14 cellular contexts compared by ENCODE assay signal in the genomic region with DNA sequence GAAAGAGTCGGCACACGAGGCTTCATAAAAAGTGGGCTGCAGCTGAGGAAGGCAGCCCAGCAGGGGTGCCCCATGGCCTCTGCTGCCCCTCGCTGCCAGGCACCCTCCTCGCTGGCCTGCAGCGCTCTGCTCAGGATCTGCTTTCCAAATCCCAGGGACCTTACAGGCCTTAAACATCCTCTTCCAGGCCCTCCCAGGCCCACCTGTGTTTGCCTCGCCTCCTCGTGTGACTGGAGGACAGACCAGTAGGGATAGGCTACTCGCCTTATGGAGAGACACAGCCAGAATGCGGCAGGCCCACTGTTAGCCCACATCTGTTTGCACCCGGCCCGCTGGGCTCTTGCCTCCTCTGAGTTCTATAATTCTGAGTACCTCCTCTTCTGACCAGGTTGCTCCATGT.
DNase-seq lines count a peak whose midpoint lies in the region; ATAC-seq, FAIRE-seq and TF ChIP-seq lines count a peak whose summit lies in the region.
"Had no signal": no experiment of that assay in that cellular context is flagged by ENCODE, and none has a peak within 500 bp of the region (broad histone marks: within the 10 kb centered on the region; RNA-seq: fewer than 3 reads in every experiment).

No MANE protein-coding gene starts in this region.

- FAIRE-seq in A549 (lab: Jason Lieb, UNC) (no peak), GM12892 (lab: Jason Lieb, UNC) (no peak)

- H3K27ac Mint-ChIP-seq in natural killer cell = no peak overlapping the region

- H3K4me3 ChIP-seq in A549 (no peak overlapping the region), AG04450 (ENCODE audit: low read depth, low read length) (no peak overlapping the region), RWPE2 (ENCODE audit: severe bottlenecking) (no peak overlapping the region)
- H3K4me3 ChIP-seq: BLaER1 treated with 17β-estradiol and CSF1 and Interleukin-3, amounts not matched to agents 10 nM and 100 nM; MG63 had no signal

- no peak for TF ChIP-seq EP300 in A549 (IDR thresholded peaks at IDR 0.05)

- H3K27ac ChIP-seq in A549 (peak overlapping the region; percentile 83 to 90), AG04450 (ENCODE audit: low read depth, low read length) (peak overlapping the region; percentile 2), RWPE2 (ENCODE audit: poor library complexity, severe bottlenecking) (peak overlapping the region; percentile 64)
- H3K27ac ChIP-seq: BLaER1 treated with 17β-estradiol and CSF1 and Interleukin-3, amounts not matched to agents 10 nM and 100 nM; KMS-11 had no signal

- no peaks in the 10 kb centered on the region for H3K9me3 ChIP-seq in A549
- no peaks in the 10 kb centered on the region for H3K9me3 ChIP-seq in AG04450 (ENCODE audit: control insufficient read depth, insufficient read depth, low read length)
- no peaks in the 10 kb centered on the region for H3K9me3 ChIP-seq in RWPE2 (ENCODE audit: severe bottlenecking)
- H3K9me3 ChIP-seq: BLaER1 treated with 17β-estradiol and CSF1 and Interleukin-3, amounts not matched to agents 10 nM and 100 nM; MG63 had no signal

- peak overlapping the region; percentile 84 for H3K4me2 ChIP-seq in A549
- H3K4me2 ChIP-seq: BLaER1 treated with 17β-estradiol and CSF1 and Interleukin-3, amounts not matched to agents 10 nM and 100 nM; KMS-11 had no signal

- H3K27me3 ChIP-seq in AG04450 (ENCODE audit: control insufficient read depth, insufficient read depth, low read length) (no peaks in the 10 kb centered on the region), RWPE2 (ENCODE audit: insufficient read depth, poor library complexity, severe bottlenecking) (no peaks in the 10 kb centered on the region)
- H3K27me3 ChIP-seq: BLaER1 treated with 17β-estradiol and CSF1 and Interleukin-3, amounts not matched to agents 10 nM and 100 nM; MG63 had no signal

- no peaks in the 10 kb centered on the region for H3K9me3 Mint-ChIP-seq in natural killer cell

- TF ChIP-seq POLR2A in A549 (IDR thresholded peaks at IDR 0.05; ENCODE audit: low read length) (no peak), GM12892 (IDR thresholded peaks at IDR 0.05; ENCODE audit: low read depth, low read length) (no peak)

- POLR2A ChIA-PET in A549 (lab: Yijun Ruan, JAX) = no interaction called here
- POLR2A ChIA-PET in AG04450 (lab: Yijun Ruan, JAX) = no interaction called here

- no peak for TF ChIP-seq CTCF in A549 (IDR thresholded peaks at IDR 0.05)
- no peak for TF ChIP-seq CTCF in AG04450 (IDR thresholded peaks at IDR 0.05; ENCODE audit: low read depth, low read length)
- TF ChIP-seq CTCF in RWPE2 (IDR thresholded peaks at IDR 0.05; ENCODE audit: poor library complexity, severe bottlenecking) = no peak
- no peak for TF ChIP-seq CTCF in natural killer cell (IDR thresholded peaks at IDR 0.05)

- CTCF ChIA-PET in A549 (lab: Yijun Ruan, JAX) = interaction anchor here (1.1 kb wide), 1 partner anchor 108 kb away, joined by 3 read pairs; no protein-coding TSS in a partner anchor
- CTCF ChIA-PET in AG04450 (lab: Charles Lee) = no interaction called here

- H3K36me3 ChIP-seq in RWPE2 (ENCODE audit: low read depth) = no peaks in the 10 kb centered on the region
- H3K36me3 ChIP-seq: MG63 had no signal

- peak in 1 of 2 experiments; percentile 51; a peak in 1 of 6 replicates for ATAC-seq in A549
- ATAC-seq in RWPE2 (ENCODE audit: low read depth) = no peak
- ATAC-seq in natural killer cell = no peak

- H3K27me3 Mint-ChIP-seq in natural killer cell (ENCODE audit: low read depth in 2 of 2) = no peaks in the 10 kb centered on the region

- intact Hi-C loops in natural killer cell (cut with micrococcal nuclease) = no loop called here

- WGBS in A549 (ENCODE audit: missing lambda C conversion rate) = 42% methylated on average over 5 of the region's 11 CpGs

- H3K4me3 Mint-ChIP-seq in natural killer cell = no peak overlapping the region

- no peak for DNase-seq in A549 (ENCODE audit: low read depth in 1 of 2, low spot score in 1 of 2)
- no peak for DNase-seq in AG04450 (ENCODE audit: low read depth, low spot score)
- no peak for DNase-seq in RWPE2 (ENCODE audit: low spot score)
- peak; percentile 27 for DNase-seq in iPS-NIHi11 (ENCODE audit: low spot score)
- DNase-seq in anterior cingulate cortex (lab: John Stamatoyannopoulos, UW) = no peak
- DNase-seq in GM12892 (ENCODE audit: insufficient read length) = no peak
- DNase-seq in natural killer cell = no peak
- DNase-seq: GF-D8, NCI-H1105, NCI-H1694 treated with DMSO at 0.1 percent for 48 hours, RPMI8226 had no signal

- no peak for TF ChIP-seq RAD21 in A549 (conservative IDR thresholded peaks at IDR 0.05 in 1 of 2, IDR thresholded peaks at IDR 0.05 in 1 of 2)

- no peaks in the 10 kb centered on the region for H3K4me1 Mint-ChIP-seq in natural killer cell

- H3K4me1 ChIP-seq in A549 = peaks cover 25% of the 10 kb centered on the region
- H3K4me1 ChIP-seq in RWPE2 (ENCODE audit: insufficient read depth, poor library complexity, severe bottlenecking) = peaks cover 10% of the 10 kb centered on the region

- H3K36me3 Mint-ChIP-seq in natural killer cell = no peaks in the 10 kb centered on the region

TF ChIP-seq in A549, 52 proteins besides CTCF, POLR2A, EP300 and RAD21:
- TF ChIP-seq CHD4 (IDR thresholded peaks at IDR 0.05; ENCODE audit: borderline replicate concordance) (no peak), FOXS1 (CRISPR knock-in tag; IDR thresholded peaks at IDR 0.05) (no peak)
TF ChIP-seq in A549: peak in this region for 0.

Comparison
In these comparisons a context has a peak if more than half of its experiments do, and no peak if none do; other contexts are left out.
1. H3K27ac ChIP-seq: peak in every context shown above with its lines; median percentile 86 in A549; 64 in RWPE2; 2 in AG04450.